In the genomic region with DNA sequence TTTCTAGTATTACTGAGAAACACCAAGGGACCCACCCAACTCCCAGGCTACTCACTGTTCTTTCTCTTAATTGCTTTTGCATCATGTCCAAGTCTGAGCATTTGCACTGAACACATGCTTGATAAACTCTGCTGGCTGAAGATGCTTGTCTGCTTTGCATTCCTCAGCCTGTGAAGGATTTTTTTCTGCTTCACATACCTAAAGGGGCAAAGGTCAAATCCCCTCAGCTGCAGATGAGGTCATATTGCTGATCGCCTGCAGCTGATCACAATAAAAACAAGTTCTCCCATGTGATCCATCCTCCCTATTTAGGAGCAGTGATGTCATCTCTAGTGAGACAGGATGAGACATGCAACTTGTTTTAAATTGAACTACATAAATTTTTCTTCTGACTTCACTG, we compare ENCODE assay signal across 13 cellular contexts.
A peak's percentile ranks its signal among the peaks of the same experiment; 100 is the strongest.
DNase-seq lines count a peak whose midpoint lies in the region; ATAC-seq, FAIRE-seq and TF ChIP-seq lines count a peak whose summit lies in the region.
"Had no signal": no experiment of that assay in that cellular context is flagged by ENCODE, and none has a peak within 500 bp of the region (broad histone marks: within the 10 kb centered on the region; RNA-seq: fewer than 3 reads in every experiment).

No MANE protein-coding gene starts in this region.

- no peaks in the 10 kb centered on the region for H3K27me3 ChIP-seq in right atrium auricular region
- no peaks in the 10 kb centered on the region for H3K27me3 ChIP-seq in skeletal muscle satellite cell (ENCODE audit: control insufficient read depth, insufficient read depth, low read length)

- H3K36me3 ChIP-seq in right atrium auricular region (no peaks in the 10 kb centered on the region), skeletal muscle satellite cell (ENCODE audit: insufficient read depth, low read length) (no peaks in the 10 kb centered on the region), kidney (ENCODE audit: control insufficient read depth in 1 of 2, insufficient read depth in 2 of 2, low read length in 2 of 2) (no peaks in the 10 kb centered on the region)

- H3K9me3 ChIP-seq in right atrium auricular region (no peaks in the 10 kb centered on the region), skeletal muscle satellite cell (replicated peaks; ENCODE audit: low read length) (no peaks in the 10 kb centered on the region), kidney (ENCODE audit: control insufficient read depth in 1 of 2, low read length in 2 of 2) (no peaks in the 10 kb centered on the region)

- peak overlapping the region; percentile 39 for H3K4me2 ChIP-seq in skeletal muscle satellite cell (ENCODE audit: low read length)

- TF ChIP-seq CTCF in right atrium auricular region (IDR thresholded peaks at IDR 0.05) (no peak), kidney (IDR thresholded peaks at IDR 0.05; ENCODE audit: borderline replicate concordance, extremely low read depth, insufficient read depth) (no peak)

- intact Hi-C loops in kidney (cut with DNase I), result no loop called here

- ATAC-seq in GM21423 (IDR thresholded peaks at IDR 0.05; ENCODE audit: unreplicated experiment), result no peak
- ATAC-seq in activated CD4-positive, CD25-positive, alpha-beta regulatory T cell treated with anti-CD3 and anti-CD28 coated beads, Interleukin-2, amount 50 U/mL, for 24 hours, result no peak
- ATAC-seq: effector memory CD8-positive, alpha-beta T cell had no signal

- FAIRE-seq in kidney (lab: Jason Lieb, UNC), result no peak
- FAIRE-seq: GM18507 had no signal

- peak overlapping the region; percentile 65 for H3K9ac ChIP-seq in skeletal muscle satellite cell (ENCODE audit: low read depth, low read length)
- no peak overlapping the region for H3K9ac ChIP-seq in kidney (ENCODE audit: low read length in 2 of 2)

- no peak overlapping the region for H3K4me3 ChIP-seq in right atrium auricular region
- no peak overlapping the region for H3K4me3 ChIP-seq in skeletal muscle satellite cell (ENCODE audit: low read length)
- H3K4me3 ChIP-seq in kidney (ENCODE audit: low read length in 2 of 2), result no peak overlapping the region
- H3K4me3 ChIP-seq: skin epidermis had no signal

- H3K27ac ChIP-seq in right atrium auricular region (peak overlapping the region; percentile 7 to 54), kidney (ENCODE audit: low read depth in 2 of 2, low read length in 2 of 2) (no peak overlapping the region)
- H3K27ac ChIP-seq: skin epidermis had no signal

- peak; percentile 95 for DNase-seq in HS-5 (ENCODE audit: low read depth)
- DNase-seq in astrocyte of the hippocampus (ENCODE audit: low read depth, low spot score), result peak; percentile 84
- no peak for DNase-seq in right atrium auricular region (ENCODE audit: low spot score)
- DNase-seq in kidney, result no peak
- DNase-seq in cerebellum (ENCODE audit: low spot score), result no peak
- DNase-seq: activated CD4-positive, alpha-beta T cell treated with anti-CD3 and anti-CD28 coated beads, Interleukin-2, amount 50 U/mL, for 48 hours; effector memory CD8-positive, alpha-beta T cell; NCI-H510A had no signal

- H3K4me1 ChIP-seq in right atrium auricular region, result peaks cover 0 to 8% of the 10 kb centered on the region in 2 donors
- H3K4me1 ChIP-seq in skeletal muscle satellite cell (ENCODE audit: control insufficient read depth, insufficient read depth, low read length), result peaks cover 40% of the 10 kb centered on the region
- no peaks in the 10 kb centered on the region for H3K4me1 ChIP-seq in kidney (ENCODE audit: control insufficient read depth in 1 of 2, insufficient read depth in 1 of 2, low read depth in 1 of 2, low read length in 2 of 2)

Comparison
In these comparisons a context has a peak if more than half of its experiments do, and no peak if none do; other contexts are left out.
1. DNase-seq: peak in HS-5 (single experiment) and astrocyte of the hippocampus (single experiment); none in right atrium auricular region (single experiment), kidney (single experiment) and cerebellum (single experiment).
2. H3K27ac ChIP-seq: peak in right atrium auricular region (2 of 2); none in kidney (0 of 2).